Comparison of ENCODE assay signal across 8 cellular contexts in the genomic region with DNA sequence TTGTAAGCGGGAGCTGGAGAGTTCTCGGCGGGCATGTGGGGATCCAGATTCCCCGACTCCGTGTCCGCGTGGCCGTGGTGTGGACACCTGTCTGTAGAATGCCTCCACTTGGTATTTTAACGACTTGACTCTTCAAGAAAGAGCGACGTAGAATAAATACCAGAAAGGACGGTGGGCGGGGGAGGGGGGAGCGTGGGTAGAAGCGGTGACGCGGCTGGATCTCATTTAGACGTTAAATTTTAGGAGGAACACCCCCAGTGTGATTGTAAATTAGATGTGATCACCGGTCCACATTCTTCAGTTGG. TPM values are rescaled to one million over a fixed set of nuclear protein-coding genes. Genes with fewer than 3 reads are reported as not detected.
DNase-seq lines count a peak whose midpoint lies in the region; ATAC-seq and TF ChIP-seq lines count a peak whose summit lies in the region.

No MANE protein-coding gene starts in this region.

- H3K27me3 Mint-ChIP-seq in T-helper 17 cell (peaks cover 33% of the 10 kb centered on the region), glutamatergic neuron (ENCODE audit: unreplicated experiment) (peaks cover 4% of the 10 kb centered on the region)

- H3K4me3 Mint-ChIP-seq in T-helper 17 cell: peak overlapping the region; percentile 80
- peak overlapping the region; percentile 88 for H3K4me3 Mint-ChIP-seq in glutamatergic neuron (ENCODE audit: unreplicated experiment)

- H3K9ac ChIP-seq in DND-41 (ENCODE audit: low read depth, low read length): no peak overlapping the region

- no peaks in the 10 kb centered on the region for H3K36me3 ChIP-seq in DND-41 (ENCODE audit: insufficient read depth, low read length)

- no peak overlapping the region for H2AFZ ChIP-seq in DND-41 (ENCODE audit: low read depth, low read length)

- H3K36me3 Mint-ChIP-seq in T-helper 17 cell (ENCODE audit: low read depth) (peaks cover under 1% of the 10 kb centered on the region), glutamatergic neuron (ENCODE audit: unreplicated experiment) (peaks cover 5% of the 10 kb centered on the region)

- no peak for TF ChIP-seq POLR2A in GM18505 (IDR thresholded peaks at IDR 0.05; ENCODE audit: borderline replicate concordance, extremely low read depth, insufficient read depth, insufficient read length)

- no peak overlapping the region for H3K27ac Mint-ChIP-seq in T-helper 17 cell
- peak overlapping the region; percentile 80 for H3K27ac Mint-ChIP-seq in glutamatergic neuron (ENCODE audit: unreplicated experiment)

- TF ChIP-seq CTCF in DND-41 (IDR thresholded peaks at IDR 0.05; ENCODE audit: borderline replicate concordance, extremely low read depth, low read length, poor library complexity, severe bottlenecking): no peak
- TF ChIP-seq CTCF in glutamatergic neuron (IDR thresholded peaks at IDR 0.05; ENCODE audit: partially characterized antibody, unreplicated experiment): no peak

- ATAC-seq in DND-41 (ENCODE audit: insufficient read depth, low read depth): no peak
- no peak for ATAC-seq in T-helper 17 cell
- no peak for ATAC-seq in HG02588 (IDR thresholded peaks at IDR 0.05; ENCODE audit: unreplicated experiment)
- ATAC-seq in GM18505 (IDR thresholded peaks at IDR 0.05; ENCODE audit: unreplicated experiment): no peak

- no peaks in the 10 kb centered on the region for H3K4me1 ChIP-seq in DND-41 (ENCODE audit: insufficient read depth, low read length)

- H3K4me1 Mint-ChIP-seq in T-helper 17 cell (no peaks in the 10 kb centered on the region), glutamatergic neuron (ENCODE audit: low read depth, unreplicated experiment) (peaks cover 4% of the 10 kb centered on the region)

- H3K9me3 ChIP-seq in DND-41 (ENCODE audit: insufficient read depth, low read length, severe bottlenecking) (no peaks in the 10 kb centered on the region), T-helper 17 cell (ENCODE audit: control insufficient read depth, low read length, poor library complexity, severe bottlenecking) (no peaks in the 10 kb centered on the region)

- H3K27ac ChIP-seq in DND-41 (ENCODE audit: low read length): no peak overlapping the region

- H4K20me1 ChIP-seq in DND-41 (ENCODE audit: insufficient read depth, low read length): no peaks in the 10 kb centered on the region

- no peak overlapping the region for H3K4me3 ChIP-seq in DND-41 (ENCODE audit: low read depth in 1 of 2, low read length in 2 of 2)

- 0 out of 2 replicates have a peak overlapping the region, but pooled peaks have one; percentile 36 for H3K4me2 ChIP-seq in DND-41 (ENCODE audit: insufficient read depth, low read length)

- H3K27me3 ChIP-seq in DND-41 (ENCODE audit: insufficient read depth, low read length, poor library complexity): peaks cover 15% of the 10 kb centered on the region

- DNase-seq in DND-41 (no peak), T-helper 17 cell (no peak), glutamatergic neuron (no peak), renal cortical epithelial cell (ENCODE audit: low read depth) (peak; percentile 3), dermis blood vessel endothelial cell (no peak), inferior parietal cortex (ENCODE audit: extremely low spot score) (no peak)

- no peaks in the 10 kb centered on the region for H3K79me2 ChIP-seq in DND-41 (ENCODE audit: insufficient read depth, low read length)

- peaks cover 6% of the 10 kb centered on the region for H3K9me3 Mint-ChIP-seq in glutamatergic neuron (ENCODE audit: unreplicated experiment)

RNA-seq across cellular contexts. Expression of gene PYGO1, which starts 0.6 kb away (rescaled TPM):
- not detected for total RNA-seq in T-helper 17 cell
- total RNA-seq in glutamatergic neuron (ENCODE audit: unreplicated experiment): 7.8 TPM
- 1.4 and 12.4 TPM in 2 replicates for total RNA-seq in renal cortical epithelial cell
- 0.19 and 0.51 TPM in 2 replicates for total RNA-seq in dermis blood vessel endothelial cell
